ENCODE assay signal across 19 cellular contexts in genomic region chr7:80187727-80188126, GRCh38. TPM values are rescaled to one million over a fixed set of nuclear protein-coding genes. Genes with fewer than 3 reads are reported as not detected.
DNase-seq lines count a peak whose midpoint lies in the region; ATAC-seq and TF ChIP-seq lines count a peak whose summit lies in the region.
"Had no signal": no experiment of that assay in that cellular context is flagged by ENCODE, and none has a peak within 500 bp of the region (broad histone marks: within the 10 kb centered on the region; RNA-seq: fewer than 3 reads in every experiment).

No MANE protein-coding gene starts in this region.

- TF ChIP-seq POLR2A in HCT116 (IDR thresholded peaks at IDR 0.05; ENCODE audit: borderline replicate concordance, extremely low read depth, insufficient read depth, insufficient read length) (no peak), testis (IDR thresholded peaks at IDR 0.05) (no peak)

- H3K4me1 ChIP-seq in HCT116 (ENCODE audit: control insufficient read depth in 1 of 2, insufficient read depth in 2 of 2, low read length in 2 of 2) (peaks cover 50 to 68% of the 10 kb centered on the region in 2 experiments), testis (peaks cover 4% of the 10 kb centered on the region)

- peak overlapping the region; percentile 20; the same call in 1 of the 2 replicates for H3K4me2 ChIP-seq in HCT116 (ENCODE audit: low read length)
- H3K4me2 ChIP-seq: KMS-11 had no signal

- POLR2A ChIA-PET in HCT116 (lab: Charles Lee): no interaction called here

- no peak for TF ChIP-seq RAD21 in HCT116 (IDR thresholded peaks at IDR 0.05; ENCODE audit: low read depth)

- 0 out of 2 replicates have a peak overlapping the region, but pooled peaks have one; percentile 11 for H3K9ac ChIP-seq in HCT116 (ENCODE audit: low read length)
- H3K9ac ChIP-seq: KMS-11 had no signal

- no peak overlapping the region for H3K4me3 Mint-ChIP-seq in endothelial cell (ENCODE audit: unreplicated experiment)
- H3K4me3 Mint-ChIP-seq: CD14-positive monocyte had no signal

- H3K4me3 ChIP-seq in HCT116 (replicated peaks in 1 of 2; ENCODE audit: low read depth in 1 of 2, low read length in 2 of 2) (no peak overlapping the region), testis (no peak overlapping the region)
- H3K4me3 ChIP-seq: MG63 had no signal

- no peaks in the 10 kb centered on the region for H3K9me2 ChIP-seq in HCT116 (ENCODE audit: insufficient read depth)

- H3K27me3 Mint-ChIP-seq in endothelial cell (ENCODE audit: unreplicated experiment): peaks cover 7% of the 10 kb centered on the region

- peaks cover 47% of the 10 kb centered on the region for H3K4me1 Mint-ChIP-seq in endothelial cell (ENCODE audit: unreplicated experiment)
- H3K4me1 Mint-ChIP-seq: CD14-positive monocyte had no signal

- H3K27ac ChIP-seq in HCT116 (ENCODE audit: low read depth, low read length) (peak overlapping the region; percentile 25), VCaP (peak overlapping the region; percentile 56), substantia nigra (ENCODE audit: low read depth, low read length, poor library complexity, severe bottlenecking) (peak overlapping the region; percentile 90), testis (no peak overlapping the region)
- H3K27ac ChIP-seq: KMS-11 had no signal

- peaks cover 10% of the 10 kb centered on the region; the same call in 1 of the 2 replicates for H4K20me1 ChIP-seq in HCT116 (ENCODE audit: insufficient read depth)

- no peak for DNase-seq in HCT116 (ENCODE audit: low read depth, low spot score)
- DNase-seq in endothelial cell (ENCODE audit: low spot score): no peak
- no peak for DNase-seq in substantia nigra (lab: John Stamatoyannopoulos, UW)
- no peak for DNase-seq in testis
- DNase-seq in NCI-H187 treated with DMSO at 0.1 percent for 48 hours (lab: John Stamatoyannopoulos, UW): no peak
- DNase-seq in NOMO-1 treated with dmso at 0.1 percent for 144 hours (lab: John Stamatoyannopoulos, UW; ENCODE audit: unreplicated experiment): no peak
- DNase-seq: AML-193, COR-L47, EL, MG63, NCI-H1092, NCI-H2107, NCI-H2227 treated with DMSO at 0.1 percent for 48 hours, NCI-H524 treated with DMSO at 0.1 percent for 48 hours, OCI-M1 had no signal

- H3K36me3 Mint-ChIP-seq in endothelial cell (ENCODE audit: low read depth, unreplicated experiment): peaks cover 12% of the 10 kb centered on the region
- H3K36me3 Mint-ChIP-seq: CD14-positive monocyte had no signal

- H3K79me2 ChIP-seq in HCT116 (ENCODE audit: insufficient read depth, low read length): peaks cover 100% of the 10 kb centered on the region

- H3K27ac Mint-ChIP-seq in endothelial cell (ENCODE audit: unreplicated experiment): peak overlapping the region; percentile 16
- H3K27ac Mint-ChIP-seq: CD14-positive monocyte had no signal

- H3K9me3 Mint-ChIP-seq in endothelial cell (ENCODE audit: unreplicated experiment): no peaks in the 10 kb centered on the region

- intact Hi-C loops in HCT116 (cut with micrococcal nuclease) (no loop called here), testis (cut with DNase I; ENCODE audit: low total_unique reads) (no loop called here)

- CTCF ChIA-PET in HCT116 (lab: Charles Lee): no interaction called here

- ATAC-seq in HCT116 (no peak), GM18909 (IDR thresholded peaks at IDR 0.05; ENCODE audit: poor library complexity, unreplicated experiment) (no peak)

- H3K27me3 ChIP-seq in HCT116 (ENCODE audit: insufficient read depth, low read length): no peaks in the 10 kb centered on the region
- no peaks in the 10 kb centered on the region for H3K27me3 ChIP-seq in testis
- H3K27me3 ChIP-seq: MG63 had no signal

- no peak overlapping the region for H2AFZ ChIP-seq in HCT116 (ENCODE audit: low read depth, low read length, poor library complexity, severe bottlenecking)

- H3K36me3 ChIP-seq in HCT116 (ENCODE audit: control insufficient read depth in 1 of 2, insufficient read depth in 2 of 2, low read length in 2 of 2) (peaks cover 0 to 11% of the 10 kb centered on the region in 2 experiments; a peak in 2 of 4 replicates), testis (ENCODE audit: low read depth, missing control alignments) (no peaks in the 10 kb centered on the region)
- H3K36me3 ChIP-seq: MG63 had no signal

- BruUV-seq in HCT116 (replicated peaks; lab: Mats Ljungman, UMichigan): no TSS peak

- RAD21 ChIA-PET in HCT116 (lab: Charles Lee; ENCODE audit: low non-redundant PET in 1 of 2, low total read pairs in 2 of 2, uncharacterized antibody in 2 of 2, unreplicated experiment in 2 of 2): no interaction called here

- TF ChIP-seq CTCF in HCT116 (IDR thresholded peaks at IDR 0.05 in 2 of 3, conservative IDR thresholded peaks at IDR 0.05 in 1 of 3; ENCODE audit: borderline replicate concordance in 1 of 3, insufficient read depth in 1 of 3, low read depth in 2 of 3, low read length in 2 of 3) (no peak), VCaP (conservative IDR thresholded peaks at IDR 0.05) (no peak), endothelial cell (IDR thresholded peaks at IDR 0.05; ENCODE audit: unreplicated experiment) (no peak), testis (IDR thresholded peaks at IDR 0.05) (no peak)

- no peaks in the 10 kb centered on the region for H3K9me3 ChIP-seq in HCT116 (ENCODE audit: control insufficient read depth in 1 of 2, insufficient read depth in 1 of 2, low read depth in 1 of 2, low read length in 2 of 2)
- no peaks in the 10 kb centered on the region for H3K9me3 ChIP-seq in testis
- H3K9me3 ChIP-seq: MG63 had no signal

TF ChIP-seq in HCT116, 20 proteins besides CTCF, POLR2A, EP300 and RAD21:
- TF ChIP-seq FOSL1 (IDR thresholded peaks at IDR 0.05; ENCODE audit: low read depth) (no peak), YY1 (IDR thresholded peaks at IDR 0.05; ENCODE audit: extremely low read depth, insufficient replicate concordance, low read depth, low read length) (no peak)

RNA-seq across cellular contexts. Expression of gene GNAI1, which starts 53.1 kb away (rescaled TPM):
- total RNA-seq in HCT116 (2021; ENCODE audit: unreplicated experiment) (148 TPM), endothelial cell (ENCODE audit: unreplicated experiment) (132 TPM), testis (10 to 100 TPM; 59.0 to 61.6 TPM)
- 83.0 and 90.2 TPM in 2 replicates for polyA plus RNA-seq in HCT116 (2012)
- 46.9 TPM for polyA plus RNA-seq in testis (ENCODE audit: insufficient read depth, low read depth, low replicate concordance)

Comparison
In these comparisons a context has a peak if more than half of its experiments do, and no peak if none do; other contexts are left out.
1. H3K27ac ChIP-seq: peak in HCT116 (single experiment), VCaP (single experiment) and substantia nigra (single experiment); none in testis (0 of 2).